Comparison of ENCODE assay signal across 12 cellular contexts in the genomic region with DNA sequence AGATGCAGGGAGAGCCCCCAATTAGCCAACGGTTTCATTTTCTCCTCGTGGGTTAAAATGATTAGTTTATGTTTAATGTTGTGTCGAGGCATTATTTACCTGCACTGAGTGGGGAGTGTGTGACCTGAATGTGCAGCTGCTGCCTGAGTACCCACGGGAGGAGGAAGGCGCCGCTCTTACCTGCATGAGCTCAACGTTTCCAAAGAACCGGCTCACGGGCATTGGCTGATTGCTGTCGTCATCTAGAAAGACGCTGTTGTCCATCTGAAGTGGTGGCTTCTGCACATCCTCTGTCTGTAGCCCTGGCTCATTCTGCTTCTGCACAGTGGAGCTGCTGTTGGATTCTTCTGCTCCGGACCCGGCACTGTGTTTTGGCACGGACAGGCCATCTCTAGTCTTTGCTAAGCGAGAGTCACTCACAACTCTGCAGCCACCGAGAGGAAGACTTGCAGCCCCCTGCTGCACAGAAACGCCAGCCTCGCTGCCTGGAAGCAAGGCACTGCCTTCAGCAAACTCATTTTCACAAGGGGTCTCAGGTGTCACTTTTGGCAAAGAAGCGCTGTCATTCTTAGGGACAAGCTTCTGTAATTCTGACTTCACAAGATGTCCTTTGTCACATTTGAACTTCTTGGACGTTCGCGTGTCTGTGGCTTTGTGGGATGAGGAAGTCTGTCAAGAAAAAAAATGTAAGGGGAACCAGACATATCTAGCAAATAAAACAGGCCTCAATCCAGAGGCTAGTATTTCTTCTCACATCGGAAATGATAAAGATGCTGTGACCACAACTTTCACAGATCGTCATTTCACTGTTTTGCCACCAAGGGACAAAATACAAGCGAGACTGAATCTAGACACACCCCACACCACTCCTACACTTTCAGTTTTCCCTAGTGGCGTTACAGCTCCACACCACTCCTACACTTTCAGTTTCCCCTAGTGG. TPM values are rescaled to one million over a fixed set of nuclear protein-coding genes. Genes with fewer than 3 reads are reported as not detected.
DNase-seq lines count a peak whose midpoint lies in the region; ATAC-seq and TF ChIP-seq lines count a peak whose summit lies in the region.
"Had no signal": no experiment of that assay in that cellular context is flagged by ENCODE, and none has a peak within 500 bp of the region (broad histone marks: within the 10 kb centered on the region; RNA-seq: fewer than 3 reads in every experiment).

No MANE protein-coding gene starts in this region.

- peaks cover 63% of the 10 kb centered on the region for H3K36me3 ChIP-seq in upper lobe of right lung
- H3K36me3 ChIP-seq: BE2C had no signal

- peaks cover 17% of the 10 kb centered on the region for H3K36me3 Mint-ChIP-seq in endothelial cell (ENCODE audit: low read depth, unreplicated experiment)

- H3K27me3 Mint-ChIP-seq in endothelial cell (ENCODE audit: unreplicated experiment): no peaks in the 10 kb centered on the region

- no peaks in the 10 kb centered on the region for H3K9me3 Mint-ChIP-seq in endothelial cell (ENCODE audit: unreplicated experiment)

- intact Hi-C loops in upper lobe of right lung (cut with DNase I): no loop called here

- ATAC-seq in upper lobe of right lung (peak; percentile 71), HG02885 (IDR thresholded peaks at IDR 0.05; ENCODE audit: poor library complexity, unreplicated experiment) (no peak)

- peak overlapping the region; percentile 26 for H3K4me3 Mint-ChIP-seq in endothelial cell (ENCODE audit: unreplicated experiment)

- peak overlapping the region; percentile 36 for H3K27ac ChIP-seq in upper lobe of right lung
- H3K27ac ChIP-seq: parathyroid adenoma, RWPE1 had no signal

- TF ChIP-seq CTCF in endothelial cell (IDR thresholded peaks at IDR 0.05; ENCODE audit: unreplicated experiment) (no peak), upper lobe of right lung (IDR thresholded peaks at IDR 0.05) (no peak)

- H3K4me1 ChIP-seq in upper lobe of right lung: peaks cover 4% of the 10 kb centered on the region
- H3K4me1 ChIP-seq: BE2C, parathyroid adenoma had no signal

- H3K27ac Mint-ChIP-seq in endothelial cell (ENCODE audit: unreplicated experiment): no peak overlapping the region

- DNase-seq in stimulated activated CD4-positive, alpha-beta T cell treated with anti-CD3 and anti-CD28 coated beads, Interleukin-15, amount 100 ng/mL, for 24 hours: peak; percentile 23
- no peak for DNase-seq in stimulated activated CD4-positive, alpha-beta T cell treated with anti-CD3 and anti-CD28 coated beads, Interleukin-12 subunit alpha, Interleukin-12 subunit beta, amount 100 ng/mL, for 4 hours
- DNase-seq in OCI-M1 (lab: John Stamatoyannopoulos, UW) (peak; percentile 88), endothelial cell (ENCODE audit: low spot score) (no peak), upper lobe of right lung (no peak), islet precursor cell (no peak), D341Med (ENCODE audit: low spot score) (no peak)
- DNase-seq: BE2C, NCI-H2171 treated with DMSO at 0.1 percent for 48 hours had no signal

- no peaks in the 10 kb centered on the region for H3K27me3 ChIP-seq in upper lobe of right lung
- H3K27me3 ChIP-seq: BE2C had no signal

- no peak overlapping the region for H3K4me3 ChIP-seq in upper lobe of right lung

- H3K9me3 ChIP-seq in upper lobe of right lung: no peaks in the 10 kb centered on the region
- H3K9me3 ChIP-seq: BE2C had no signal

- no peaks in the 10 kb centered on the region for H3K4me1 Mint-ChIP-seq in endothelial cell (ENCODE audit: unreplicated experiment)

RNA-seq across cellular contexts. Expression of a gene that starts 9.4 kb away (rescaled TPM):
- total RNA-seq in endothelial cell (ENCODE audit: unreplicated experiment) (25.6 TPM), upper lobe of right lung (19.9 TPM)

RNA-seq across cellular contexts. Expression of a gene that starts 33.4 kb away (rescaled TPM):
- 6.8 TPM for total RNA-seq in endothelial cell (ENCODE audit: unreplicated experiment)
- 8.5 TPM for total RNA-seq in upper lobe of right lung

RNA-seq across cellular contexts. Expression of a gene that starts 33.6 kb away (rescaled TPM):
- 40.3 TPM for total RNA-seq in endothelial cell (ENCODE audit: unreplicated experiment)
- total RNA-seq in upper lobe of right lung: 61.0 TPM

Comparison
In these comparisons a context has a peak if more than half of its experiments do, and no peak if none do; other contexts are left out.
1. DNase-seq: peak in stimulated activated CD4-positive, alpha-beta T cell treated with anti-CD3 and anti-CD28 coated beads, Interleukin-15, amount 100 ng/mL, for 24 hours (single experiment) and OCI-M1 (single experiment); none in stimulated activated CD4-positive, alpha-beta T cell treated with anti-CD3 and anti-CD28 coated beads, Interleukin-12 subunit alpha, Interleukin-12 subunit beta, amount 100 ng/mL, for 4 hours (single experiment), endothelial cell (single experiment), upper lobe of right lung (single experiment), islet precursor cell (single experiment) and D341Med (single experiment).